In genomic region chr17:40112191-40112590, GRCh38 we compare ENCODE assay signal across 8 cellular contexts. TPM values are rescaled to one million over a fixed set of nuclear protein-coding genes. Genes with fewer than 3 reads are reported as not detected.
A peak's percentile ranks its signal among the peaks of the same experiment; 100 is the strongest.
DNase-seq lines count a peak whose midpoint lies in the region; FAIRE-seq and TF ChIP-seq lines count a peak whose summit lies in the region.

No MANE protein-coding gene starts in this region.

- FAIRE-seq in kidney (lab: Jason Lieb, UNC): no peak

- H3K27ac Mint-ChIP-seq in activated T-helper 1 cell treated with anti-CD3 and anti-CD28 coated beads, Interleukin-12 subunit alpha, Interleukin-12 subunit beta, Interleukin-2, Interleukin-4 antibody, amounts not matched to agents 30 ng/mL and 10 ng/mL and 1 ng/mL, durations not matched to agents 14 hours and 24 hours and 36 hours: peak overlapping the region; percentile 62

- H3K9me3 ChIP-seq in HUES48 (ENCODE audit: control insufficient read depth, insufficient read depth, low read length) (no peaks in the 10 kb centered on the region), kidney (ENCODE audit: control insufficient read depth in 1 of 2, low read length in 2 of 2) (no peaks in the 10 kb centered on the region), spleen (no peaks in the 10 kb centered on the region)

- H3K27me3 ChIP-seq in HUES48 (ENCODE audit: control insufficient read depth, insufficient read depth, low read length) (peaks cover 13% of the 10 kb centered on the region), spleen (replicated peaks in 1 of 7) (no peaks in the 10 kb centered on the region)

- H3K9ac ChIP-seq in HUES48 (ENCODE audit: low read depth, low read length): no peak overlapping the region
- H3K9ac ChIP-seq in kidney (ENCODE audit: low read length in 2 of 2): peak overlapping the region; percentile 49 to 59

- no peaks in the 10 kb centered on the region for H3K36me3 ChIP-seq in HUES48 (ENCODE audit: control insufficient read depth, insufficient read depth, low read length)
- no peaks in the 10 kb centered on the region for H3K36me3 ChIP-seq in kidney (ENCODE audit: control insufficient read depth in 1 of 2, insufficient read depth in 2 of 2, low read length in 2 of 2)
- H3K36me3 ChIP-seq in spleen: no peaks in the 10 kb centered on the region

- TF ChIP-seq CTCF in kidney (IDR thresholded peaks at IDR 0.05; ENCODE audit: borderline replicate concordance, extremely low read depth, insufficient read depth) (no peak), spleen (IDR thresholded peaks at IDR 0.05 in 8 of 11, conservative IDR thresholded peaks at IDR 0.05 in 3 of 11) (no peak)

- H3K4me1 Mint-ChIP-seq in activated T-helper 1 cell treated with anti-CD3 and anti-CD28 coated beads, Interleukin-12 subunit alpha, Interleukin-12 subunit beta, Interleukin-2, Interleukin-4 antibody, amounts not matched to agents 30 ng/mL and 10 ng/mL and 1 ng/mL, durations not matched to agents 14 hours and 24 hours and 36 hours (ENCODE audit: low read depth): peaks cover 52% of the 10 kb centered on the region

- intact Hi-C loops in activated T-helper 1 cell treated with anti-CD3 and anti-CD28 coated beads, Interleukin-12 subunit alpha, Interleukin-12 subunit beta, Interleukin-2, Interleukin-4 antibody, amounts not matched to agents 30 ng/mL and 10 ng/mL and 1 ng/mL, durations not matched to agents 14 hours and 24 hours and 36 hours (cut with micrococcal nuclease): loop anchor here (2.0 to 5.0 kb wide), 3 partner anchors 43 to 1360 kb away; partner anchors contain the start of genes PSMB3 and RAPGEFL1
- intact Hi-C loops in kidney (cut with DNase I) (loop anchor here (5.0 kb wide), 1 partner anchor 40 kb away; no protein-coding TSS in a partner anchor), spleen (cut with DNase I; ENCODE audit: low total_unique reads) (no loop called here)

- DNase-seq in activated T-helper 1 cell treated with anti-CD3 and anti-CD28 coated beads, Interleukin-12 subunit alpha, Interleukin-12 subunit beta, Interleukin-2, Interleukin-4 antibody, amounts not matched to agents 30 ng/mL and 10 ng/mL and 1 ng/mL, durations not matched to agents 14 hours and 24 hours and 36 hours (ENCODE audit: low spot score): no peak
- DNase-seq in kidney (peak; percentile 25), spleen (no peak), RPMI8226 (no peak), NCI-H1092 (lab: John Stamatoyannopoulos, UW) (no peak), HuH-7.5 (ENCODE audit: low spot score) (no peak), middle frontal gyrus (ENCODE audit: extremely low spot score, low spot score) (no peak)

- H3K36me3 Mint-ChIP-seq in activated T-helper 1 cell treated with anti-CD3 and anti-CD28 coated beads, Interleukin-12 subunit alpha, Interleukin-12 subunit beta, Interleukin-2, Interleukin-4 antibody, amounts not matched to agents 30 ng/mL and 10 ng/mL and 1 ng/mL, durations not matched to agents 14 hours and 24 hours and 36 hours (ENCODE audit: low read depth): no peaks in the 10 kb centered on the region

- H3K4me1 ChIP-seq in HUES48 (ENCODE audit: control insufficient read depth, insufficient read depth, low read length): peaks cover 65% of the 10 kb centered on the region
- H3K4me1 ChIP-seq in kidney (ENCODE audit: control insufficient read depth in 1 of 2, insufficient read depth in 1 of 2, low read depth in 1 of 2, low read length in 2 of 2): peaks cover 49 to 56% of the 10 kb centered on the region in 2 donors
- peaks cover 49 to 70% (median 68%) of the 10 kb centered on the region in 6 donors for H3K4me1 ChIP-seq in spleen

- WGBS in spleen, 5 donors: 16 to 43% (median 26%) methylated on average over 2 of the region's 2 CpGs

- peaks cover 3% of the 10 kb centered on the region for H3K27me3 Mint-ChIP-seq in activated T-helper 1 cell treated with anti-CD3 and anti-CD28 coated beads, Interleukin-12 subunit alpha, Interleukin-12 subunit beta, Interleukin-2, Interleukin-4 antibody, amounts not matched to agents 30 ng/mL and 10 ng/mL and 1 ng/mL, durations not matched to agents 14 hours and 24 hours and 36 hours (ENCODE audit: insufficient read depth)

- no peak overlapping the region for H3K4me3 Mint-ChIP-seq in activated T-helper 1 cell treated with anti-CD3 and anti-CD28 coated beads, Interleukin-12 subunit alpha, Interleukin-12 subunit beta, Interleukin-2, Interleukin-4 antibody, amounts not matched to agents 30 ng/mL and 10 ng/mL and 1 ng/mL, durations not matched to agents 14 hours and 24 hours and 36 hours

- no peak overlapping the region; the same call in 1 of the 2 replicates for H3K4me3 ChIP-seq in HUES48 (ENCODE audit: low read depth, low read length)
- peak overlapping the region in 1 of 2 donors; percentile 25 for H3K4me3 ChIP-seq in kidney (ENCODE audit: low read length in 2 of 2)
- peak overlapping the region in 1 of 8 donors; percentile 42 for H3K4me3 ChIP-seq in spleen

- H3K27ac ChIP-seq in HUES48 (ENCODE audit: low read depth, low read length) (peak overlapping the region; percentile 21), kidney (ENCODE audit: low read depth in 2 of 2, low read length in 2 of 2) (peak overlapping the region; percentile 83 to 95), spleen (peak overlapping the region in 7 of 8 donors; percentile 78 to 91 (median 87))

- H3K9me3 Mint-ChIP-seq in activated T-helper 1 cell treated with anti-CD3 and anti-CD28 coated beads, Interleukin-12 subunit alpha, Interleukin-12 subunit beta, Interleukin-2, Interleukin-4 antibody, amounts not matched to agents 30 ng/mL and 10 ng/mL and 1 ng/mL, durations not matched to agents 14 hours and 24 hours and 36 hours: no peaks in the 10 kb centered on the region

- TF ChIP-seq POLR2A in spleen (IDR thresholded peaks at IDR 0.05): no peak

RNA-seq across cellular contexts. Expression of gene MSL1, which starts 9.6 kb away (rescaled TPM):
- 87.6 and 88.2 TPM in 2 replicates for total RNA-seq in activated T-helper 1 cell treated with anti-CD3 and anti-CD28 coated beads, Interleukin-12 subunit alpha, Interleukin-12 subunit beta, Interleukin-2, Interleukin-4 antibody, amounts not matched to agents 30 ng/mL and 10 ng/mL and 1 ng/mL, durations not matched to agents 14 hours and 24 hours and 36 hours
- total RNA-seq in kidney (75.4 TPM), spleen (100 to 1,000 TPM; 101 to 154 (median 127) TPM)
- polyA plus RNA-seq in kidney (ENCODE audit: insufficient read depth, low read depth, low replicate concordance) (34.9 TPM), spleen (10 to 100 TPM; 52.6 to 85.0 (median 73.3) TPM)

RNA-seq across cellular contexts. Expression of gene NR1D1, which starts 11.8 kb away (rescaled TPM):
- total RNA-seq in activated T-helper 1 cell treated with anti-CD3 and anti-CD28 coated beads, Interleukin-12 subunit alpha, Interleukin-12 subunit beta, Interleukin-2, Interleukin-4 antibody, amounts not matched to agents 30 ng/mL and 10 ng/mL and 1 ng/mL, durations not matched to agents 14 hours and 24 hours and 36 hours: 8.7 and 9.6 TPM in 2 replicates
- 30.8 TPM for total RNA-seq in kidney
- 7.1 TPM for polyA plus RNA-seq in kidney (ENCODE audit: insufficient read depth, low read depth, low replicate concordance)
- 10 to 100 TPM in 4 of 7 donors, 1 to 10 TPM in 3; 5.5 to 15.8 (median 10.2) TPM for total RNA-seq in spleen
- polyA plus RNA-seq in spleen: 1 to 10 TPM; 3.3 to 6.4 (median 5.2) TPM

RNA-seq across cellular contexts. Expression of gene CASC3, which starts 28.1 kb away (rescaled TPM):
- 117 TPM in 2 replicates for total RNA-seq in activated T-helper 1 cell treated with anti-CD3 and anti-CD28 coated beads, Interleukin-12 subunit alpha, Interleukin-12 subunit beta, Interleukin-2, Interleukin-4 antibody, amounts not matched to agents 30 ng/mL and 10 ng/mL and 1 ng/mL, durations not matched to agents 14 hours and 24 hours and 36 hours
- total RNA-seq in kidney (90.8 TPM), spleen (100 to 1,000 TPM in 1 of 7 donors, 10 to 100 TPM in 6; 67.0 to 105 (median 78.5) TPM)
- polyA plus RNA-seq in kidney (ENCODE audit: insufficient read depth, low read depth, low replicate concordance) (32.2 TPM), spleen (10 to 100 TPM; 20.2 to 38.9 (median 35.0) TPM)

RNA-seq across cellular contexts. Expression of gene THRA, which starts 49.4 kb away (rescaled TPM):
- total RNA-seq in activated T-helper 1 cell treated with anti-CD3 and anti-CD28 coated beads, Interleukin-12 subunit alpha, Interleukin-12 subunit beta, Interleukin-2, Interleukin-4 antibody, amounts not matched to agents 30 ng/mL and 10 ng/mL and 1 ng/mL, durations not matched to agents 14 hours and 24 hours and 36 hours: 2.9 and 3.5 TPM in 2 replicates
- total RNA-seq in kidney: 63.9 TPM
- polyA plus RNA-seq in kidney (ENCODE audit: insufficient read depth, low read depth, low replicate concordance): 40.8 TPM
- 10 to 100 TPM; 14.6 to 36.1 (median 19.7) TPM for total RNA-seq in spleen
- polyA plus RNA-seq in spleen: 10 to 100 TPM in 1 of 3 donors, 1 to 10 TPM in 2; 3.9 to 12.9 (median 4.7) TPM

RNA-seq across cellular contexts. Expression of gene MED24, which starts 58.0 kb away (rescaled TPM):
- total RNA-seq in activated T-helper 1 cell treated with anti-CD3 and anti-CD28 coated beads, Interleukin-12 subunit alpha, Interleukin-12 subunit beta, Interleukin-2, Interleukin-4 antibody, amounts not matched to agents 30 ng/mL and 10 ng/mL and 1 ng/mL, durations not matched to agents 14 hours and 24 hours and 36 hours: 113 and 120 TPM in 2 replicates
- total RNA-seq in kidney: 66.3 TPM
- polyA plus RNA-seq in kidney (ENCODE audit: insufficient read depth, low read depth, low replicate concordance): 53.7 TPM
- 100 to 1,000 TPM in 1 of 7 donors, 10 to 100 TPM in 6; 71.7 to 102 (median 79.1) TPM for total RNA-seq in spleen
- polyA plus RNA-seq in spleen: 10 to 100 TPM; 29.2 to 54.4 (median 42.7) TPM

Comparison
In these comparisons a context has a peak if more than half of its experiments do, and no peak if none do; other contexts are left out.
1. H3K27ac ChIP-seq: peak in every context shown above with its lines; median percentile 89 in kidney; 87 in spleen; 21 in HUES48.